In the genomic region with DNA sequence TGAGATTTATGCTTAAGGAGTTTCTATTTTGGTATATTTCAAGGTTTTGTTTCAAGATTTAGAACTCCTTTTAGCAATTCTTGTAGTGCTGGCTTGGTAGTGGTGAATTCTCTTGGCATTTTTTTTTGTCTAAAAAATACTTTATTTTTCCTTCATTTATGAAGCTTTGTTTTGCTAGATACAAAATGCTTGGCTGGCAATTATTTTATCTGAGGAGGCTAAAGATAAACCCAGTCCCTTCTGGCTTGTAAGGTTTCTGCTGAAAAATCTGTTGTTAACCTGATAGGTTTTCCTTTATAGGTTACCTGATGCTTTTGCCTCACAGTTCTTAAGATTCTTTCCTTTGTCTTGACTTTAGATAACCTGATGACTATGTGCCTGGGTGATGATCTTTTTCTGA, we compare ENCODE assay signal across 7 cellular contexts. TPM values are rescaled to one million over a fixed set of nuclear protein-coding genes. Genes with fewer than 3 reads are reported as not detected.
"Had no signal": no experiment of that assay in that cellular context is flagged by ENCODE, and none has a peak within 500 bp of the region (broad histone marks: within the 10 kb centered on the region; RNA-seq: fewer than 3 reads in every experiment).

No MANE protein-coding gene starts in this region.

RNA-seq across cellular contexts. Expression of a gene that starts 24.3 kb away (rescaled TPM):
- total RNA-seq: activated naive CD4-positive, alpha-beta T cell treated with anti-CD3 and anti-CD28 coated beads for 36 hours; activated naive CD4-positive, alpha-beta T cell treated with anti-CD3 and anti-CD28 coated beads, Interleukin-2, amount 50 U/mL, for 72 hours; activated naive CD8-positive, alpha-beta T cell treated with anti-CD3 and anti-CD28 coated beads for 36 hours; activated T-cell treated with anti-CD3 and anti-CD28 coated beads, Interleukin-2, amount 50 U/mL, for 4 hours; activated T-cell treated with anti-CD3 and anti-CD28 coated beads, Interleukin-2, amount 50 U/mL, for 72 hours; activated T-helper 1 cell treated with anti-CD3 and anti-CD28 coated beads, Interleukin-12 subunit alpha, Interleukin-12 subunit beta, Interleukin-2, Interleukin-4 antibody, amounts not matched to agents 30 ng/mL and 10 ng/mL and 1 ng/mL, durations not matched to agents 14 hours and 24 hours and 36 hours; activated T-helper 2 cell treated with anti-CD3 and anti-CD28 coated beads, Interferon-gamma antibody, Interleukin-2, Interleukin-4, amounts not matched to agents 10 μg/mL and 5 μg/mL and 100 μg/mL, durations not matched to agents 14 hours and 24 hours and 36 hours had no signal
